8 cellular contexts compared by ENCODE assay signal in the genomic region with DNA sequence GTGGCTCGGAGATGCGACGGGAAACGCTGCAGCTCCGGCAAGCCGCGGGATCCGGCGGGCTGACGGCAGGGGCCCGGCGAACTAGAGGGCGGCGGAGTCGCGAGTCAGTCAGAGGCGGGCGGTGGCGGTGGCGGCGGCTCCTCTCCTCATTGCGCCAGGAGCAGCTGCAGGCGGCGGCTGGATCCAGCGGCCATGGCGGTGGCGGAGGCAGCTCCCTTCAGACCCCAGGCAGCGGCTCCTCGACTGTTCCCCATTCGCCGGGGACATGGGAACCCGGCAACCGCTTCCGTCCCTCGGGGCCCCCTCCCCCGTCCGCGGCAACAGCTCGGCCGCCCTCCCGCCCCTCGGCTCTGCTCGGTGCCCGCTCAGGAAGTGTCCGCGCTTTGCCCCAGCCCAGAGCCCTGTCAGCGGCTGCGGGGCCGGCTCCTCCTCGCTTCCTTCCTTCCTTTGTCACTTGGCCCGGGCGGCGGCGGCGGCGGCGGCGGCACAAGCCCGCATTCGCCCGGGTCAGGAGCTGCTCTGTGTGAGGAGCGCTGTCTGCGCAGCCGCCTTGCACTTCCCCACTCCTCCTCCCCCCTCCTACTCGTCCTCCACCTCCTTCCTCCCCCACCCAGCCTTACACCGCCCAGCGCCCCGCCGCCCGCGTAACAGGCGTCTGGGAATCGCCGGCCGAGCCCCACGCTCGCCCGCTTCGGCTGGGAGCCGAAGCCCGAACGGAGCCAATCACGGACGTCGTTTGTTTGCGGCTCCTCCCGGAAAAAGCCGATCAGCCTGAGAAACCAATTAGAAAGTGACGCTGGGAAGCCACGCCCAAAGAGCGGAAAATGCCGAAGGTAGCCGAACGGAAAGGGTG. TPM values are rescaled to one million over a fixed set of nuclear protein-coding genes. Genes with fewer than 3 reads are reported as not detected.
DNase-seq lines count a peak whose midpoint lies in the region; ATAC-seq and TF ChIP-seq lines count a peak whose summit lies in the region.

A gene (minus strand): TSS at position 525 of the 853 bp plus-strand sequence. CDS start 1,013 bp downstream, outside the sequence.

- in situ Hi-C loops in Caki2 (cut with HindIII; ENCODE audit: low pct_unique_long_range_greater_than_20kb, low sequenced_read_pairs) (no loop called here), transverse colon (cut with MboI; ENCODE audit: low pct_ligation_motif_present in 1 of 4, low pct_unique_long_range_greater_than_20kb in 1 of 4, low sequenced_read_pairs in 3 of 4) (no loop called here)

- no peaks in the 10 kb centered on the region for H3K27me3 Mint-ChIP-seq in activated naive CD4-positive, alpha-beta T cell treated with anti-CD3 and anti-CD28 coated beads for 36 hours (ENCODE audit: low read depth)
- no peaks in the 10 kb centered on the region for H3K27me3 Mint-ChIP-seq in osteocyte (ENCODE audit: unreplicated experiment)

- intact Hi-C loops in activated naive CD4-positive, alpha-beta T cell treated with anti-CD3 and anti-CD28 coated beads for 36 hours (cut with micrococcal nuclease) = loop anchor here (1.0 to 10.0 kb wide), 12 partner anchors 149 to 1741 kb away; a partner anchor contains a TSS
- intact Hi-C loops in transverse colon (cut with DNase I; ENCODE audit: low total_unique reads) = no loop called here

- no peak within 1 kb of the TSS for H3K27ac Mint-ChIP-seq in activated naive CD4-positive, alpha-beta T cell treated with anti-CD3 and anti-CD28 coated beads for 36 hours
- H3K27ac Mint-ChIP-seq in osteocyte (ENCODE audit: unreplicated experiment) = no peak within 1 kb of the TSS

- H3K9me3 ChIP-seq in gastroesophageal sphincter (no peaks in the 10 kb centered on the region), transverse colon (no peaks in the 10 kb centered on the region)

- no peaks in the 10 kb centered on the region for H3K9me3 Mint-ChIP-seq in activated naive CD4-positive, alpha-beta T cell treated with anti-CD3 and anti-CD28 coated beads for 36 hours
- H3K9me3 Mint-ChIP-seq in osteocyte (ENCODE audit: unreplicated experiment) = no peaks in the 10 kb centered on the region

- peaks cover 6% of the 10 kb centered on the region for H3K36me3 Mint-ChIP-seq in activated naive CD4-positive, alpha-beta T cell treated with anti-CD3 and anti-CD28 coated beads for 36 hours (ENCODE audit: low read depth)
- peaks cover 6% of the 10 kb centered on the region for H3K36me3 Mint-ChIP-seq in osteocyte (ENCODE audit: unreplicated experiment)

- H3K36me3 ChIP-seq in gastroesophageal sphincter = peaks cover 0 to under 1% of the 10 kb centered on the region in 2 donors
- no peaks in the 10 kb centered on the region for H3K36me3 ChIP-seq in transverse colon

- peaks cover 20% of the 10 kb centered on the region for H3K4me1 Mint-ChIP-seq in activated naive CD4-positive, alpha-beta T cell treated with anti-CD3 and anti-CD28 coated beads for 36 hours (ENCODE audit: low read depth)
- H3K4me1 Mint-ChIP-seq in osteocyte (ENCODE audit: unreplicated experiment) = peaks cover 26% of the 10 kb centered on the region

- ATAC-seq in GM21360 (IDR thresholded peaks at IDR 0.05; ENCODE audit: unreplicated experiment) = peak; percentile 8
- ATAC-seq in gastroesophageal sphincter = peak; percentile 76

- H3K4me1 ChIP-seq in gastroesophageal sphincter (peaks cover 3 to 54% (median 14%) of the 10 kb centered on the region in 3 donors), transverse colon (peaks cover 3 to 44% (median 31%) of the 10 kb centered on the region in 4 donors)

- TF ChIP-seq EP300 in gastroesophageal sphincter (IDR thresholded peaks at IDR 0.05) (no peak), transverse colon (IDR thresholded peaks at IDR 0.05; ENCODE audit: low read depth) (no peak)

- 0% methylated on average over 6 to 7 of the region's 94 CpGs for WGBS in gastroesophageal sphincter (ENCODE audit: low coverage in 1 of 2), 2 donors
- 0% methylated on average over 49 of the region's 94 CpGs; no CpG with 5 or more reads in 1 of the 2 donors for WGBS in transverse colon (ENCODE audit: low coverage in 1 of 2), 2 donors

- H3K4me3 ChIP-seq in gastroesophageal sphincter (peak within 1 kb of the TSS; percentile 70 to 91), transverse colon (peak within 1 kb of the TSS; percentile 75 to 86 (median 84))

- TF ChIP-seq CTCF in gastroesophageal sphincter (IDR thresholded peaks at IDR 0.05) = no peak
- TF ChIP-seq CTCF in osteocyte (IDR thresholded peaks at IDR 0.05) = no peak
- peak in 1 of 5 experiments; percentile 19 for TF ChIP-seq CTCF in transverse colon (IDR thresholded peaks at IDR 0.05)

- H3K27me3 ChIP-seq in gastroesophageal sphincter (no peaks in the 10 kb centered on the region), transverse colon (no peaks in the 10 kb centered on the region)

- peak within 1 kb of the TSS; percentile 97 to 100 (median 98) for H3K27ac ChIP-seq in gastroesophageal sphincter
- H3K27ac ChIP-seq in transverse colon = peak within 1 kb of the TSS; percentile 98 to 100 (median 99)

- DNase-seq in Caki2 (ENCODE audit: low read depth) = peak; percentile 70
- peak in 69 of 76 experiments; percentile 4 to 100 (median 78) for DNase-seq in HUDEP-2 (lab: John Stamatoyannopoulos, UW; ENCODE audit: unreplicated experiment in 76 of 76)
- DNase-seq in activated naive CD4-positive, alpha-beta T cell treated with anti-CD3 and anti-CD28 coated beads for 36 hours = peak; percentile 78
- peak; percentile 91 for DNase-seq in osteocyte (ENCODE audit: extremely low spot score, unreplicated experiment)
- peak; percentile 78 for DNase-seq in transverse colon

- peak; percentile 67 for TF ChIP-seq POLR2A in Raji (IDR thresholded peaks at IDR 0.05; ENCODE audit: insufficient read depth, low read depth, low read length)
- peak; percentile 84 to 85 for TF ChIP-seq POLR2A in gastroesophageal sphincter (IDR thresholded peaks at IDR 0.05)
- peak; percentile 97 for TF ChIP-seq POLR2A in transverse colon (IDR thresholded peaks at IDR 0.05)

- CTCF ChIA-PET in activated naive CD4-positive, alpha-beta T cell treated with anti-CD3 and anti-CD28 coated beads for 36 hours (lab: Charles Lee) = interaction anchor here (1.3 kb wide), 1 partner anchor 53 kb away, joined by 4 read pairs; no protein-coding TSS in a partner anchor

- no peak within 1 kb of the TSS for H3K4me3 Mint-ChIP-seq in activated naive CD4-positive, alpha-beta T cell treated with anti-CD3 and anti-CD28 coated beads for 36 hours
- no peak within 1 kb of the TSS for H3K4me3 Mint-ChIP-seq in osteocyte (ENCODE audit: unreplicated experiment)

RNA-seq across cellular contexts. Expression of the gene that starts here (rescaled TPM):
- 31.7 and 44.7 TPM in 2 replicates for total RNA-seq in Caki2 (2014; rRNA removed; shearing (Covaris generic); ENCODE audit: low replicate concordance)
- 10 to 100 TPM; 25.9 to 27.8 TPM for total RNA-seq in activated naive CD4-positive, alpha-beta T cell treated with anti-CD3 and anti-CD28 coated beads for 36 hours
- total RNA-seq in gastroesophageal sphincter (10 to 100 TPM; 32.7 to 40.6 (median 34.6) TPM), osteocyte (80.0 and 84.8 TPM in 2 replicates), transverse colon (10 to 100 TPM; 14.7 to 35.9 (median 24.2) TPM)

Comparison
In these comparisons a context has a peak if more than half of its experiments do, and no peak if none do; other contexts are left out.
1. Peak in every context shown above with its lines: DNase-seq, ATAC-seq, H3K4me3 ChIP-seq and H3K27ac ChIP-seq.